In genomic region chr10:79475877-79476276, GRCh38 we compare ENCODE assay signal across 2 cellular contexts.
TF ChIP-seq lines count a peak whose summit lies in the region.

No MANE protein-coding gene starts in this region.

TF ChIP-seq in K562, 482 proteins besides CTCF, POLR2A, EP300 and RAD21:
- TF ChIP-seq ZNF384 (IDR thresholded peaks at IDR 0.05; ENCODE audit: low read depth, low read length) (no peak), NONO (IDR thresholded peaks at IDR 0.05; ENCODE audit: low read depth in 2 of 2, low read length in 1 of 2) (no peak), NUFIP1 (IDR thresholded peaks at IDR 0.05; ENCODE audit: partially characterized antibody) (no peak), ZNF512 (tag; IDR thresholded peaks at IDR 0.05) (no peak)

TF ChIP-seq in SK-N-SH, 30 proteins besides CTCF, POLR2A, EP300 and RAD21 (continued from another document):
- TF ChIP-seq MAX (IDR thresholded peaks at IDR 0.05; ENCODE audit: low read depth) (no peak), JUND (IDR thresholded peaks at IDR 0.05) (no peak), POLR2AphosphoS5 (IDR thresholded peaks at IDR 0.05; ENCODE audit: low read depth, low read length) (no peak), NRF1 (IDR thresholded peaks at IDR 0.05; ENCODE audit: low read depth, low read length) (no peak), MXI1 (IDR thresholded peaks at IDR 0.05; ENCODE audit: low read depth, low read length) (no peak), MEF2A (IDR thresholded peaks at IDR 0.05; ENCODE audit: borderline replicate concordance, low read depth) (no peak), RCOR1 (IDR thresholded peaks at IDR 0.05; ENCODE audit: low read length) (no peak), FOXM1 (IDR thresholded peaks at IDR 0.05; ENCODE audit: low read depth) (no peak), FOXJ3 (CRISPR knock-in tag; IDR thresholded peaks at IDR 0.05) (no peak), FOSL2 (IDR thresholded peaks at IDR 0.05; ENCODE audit: borderline replicate concordance, low read depth) (no peak), USF1 (IDR thresholded peaks at IDR 0.05; ENCODE audit: borderline replicate concordance, low read depth) (no peak), RFX5 (IDR thresholded peaks at IDR 0.05; ENCODE audit: low read length) (no peak)
- TF ChIP-seq, protein P1, sequence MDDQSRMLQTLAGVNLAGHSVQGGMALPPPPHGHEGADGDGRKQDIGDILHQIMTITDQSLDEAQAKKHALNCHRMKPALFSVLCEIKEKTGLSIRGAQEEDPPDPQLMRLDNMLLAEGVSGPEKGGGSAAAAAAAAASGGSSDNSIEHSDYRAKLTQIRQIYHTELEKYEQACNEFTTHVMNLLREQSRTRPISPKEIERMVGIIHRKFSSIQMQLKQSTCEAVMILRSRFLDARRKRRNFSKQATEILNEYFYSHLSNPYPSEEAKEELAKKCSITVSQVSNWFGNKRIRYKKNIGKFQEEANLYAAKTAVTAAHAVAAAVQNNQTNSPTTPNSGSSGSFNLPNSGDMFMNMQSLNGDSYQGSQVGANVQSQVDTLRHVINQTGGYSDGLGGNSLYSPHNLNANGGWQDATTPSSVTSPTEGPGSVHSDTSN (IDR thresholded peaks at IDR 0.05) = no peak
- TF ChIP-seq, protein P2, sequence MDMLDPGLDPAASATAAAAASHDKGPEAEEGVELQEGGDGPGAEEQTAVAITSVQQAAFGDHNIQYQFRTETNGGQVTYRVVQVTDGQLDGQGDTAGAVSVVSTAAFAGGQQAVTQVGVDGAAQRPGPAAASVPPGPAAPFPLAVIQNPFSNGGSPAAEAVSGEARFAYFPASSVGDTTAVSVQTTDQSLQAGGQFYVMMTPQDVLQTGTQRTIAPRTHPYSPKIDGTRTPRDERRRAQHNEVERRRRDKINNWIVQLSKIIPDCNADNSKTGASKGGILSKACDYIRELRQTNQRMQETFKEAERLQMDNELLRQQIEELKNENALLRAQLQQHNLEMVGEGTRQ (IDR thresholded peaks at IDR 0.05; ENCODE audit: borderline replicate concordance, low read depth, low read length) = no peak
